ENCODE assay signal across 20 cellular contexts in the genomic region with DNA sequence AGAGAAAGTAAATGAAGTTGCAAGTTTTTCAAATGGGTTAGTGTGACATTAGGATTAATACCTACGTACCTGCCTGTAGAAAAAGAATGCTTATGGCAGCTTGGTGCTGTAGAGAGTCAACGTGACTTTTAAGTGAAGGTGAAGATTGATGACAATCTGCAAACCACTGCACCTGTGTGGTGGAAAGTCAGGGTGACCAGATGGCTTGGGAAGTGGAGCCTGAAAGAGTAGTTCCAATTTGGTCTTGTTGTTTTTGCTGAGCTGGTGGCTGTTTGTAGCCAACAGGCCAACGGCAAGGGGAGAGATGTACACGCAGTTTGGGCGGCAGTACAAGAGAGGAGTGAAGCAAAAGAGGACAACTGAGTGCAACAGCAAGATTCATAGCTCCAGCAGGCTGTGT.
"Had no signal": no experiment of that assay in that cellular context is flagged by ENCODE, and none has a peak within 500 bp of the region (broad histone marks: within the 10 kb centered on the region; RNA-seq: fewer than 3 reads in every experiment).

No MANE protein-coding gene starts in this region.

- H3K4me1 ChIP-seq: right lobe of liver, testis had no signal

- ATAC-seq: heart left ventricle; psoas muscle; right lobe of liver; stimulated activated memory B cell treated with anti-CD40 and anti-IgM and Interleukin-4, amounts not matched to agents 10 μg/mL and 1 μg/mL and 100 μg/mL, for 72 hours; stimulated activated naive CD8-positive, alpha-beta T cell treated with anti-CD3 and anti-CD28 coated beads, Interleukin-15, amount 100 ng/mL, for 72 hours had no signal

- H3K27ac ChIP-seq: dorsolateral prefrontal cortex, heart left ventricle, psoas muscle, right lobe of liver, spleen, testis, tibial nerve had no signal

- H3K27me3 Mint-ChIP-seq: naive B cell; stimulated activated memory B cell treated with anti-CD40 and anti-IgM and Interleukin-4, amounts not matched to agents 10 μg/mL and 1 μg/mL and 100 μg/mL, for 72 hours; stimulated activated naive CD8-positive, alpha-beta T cell treated with anti-CD3 and anti-CD28 coated beads, Interleukin-15, amount 100 ng/mL, for 72 hours had no signal

- H3K27me3 ChIP-seq: dorsolateral prefrontal cortex, heart left ventricle, right lobe of liver, spleen, testis, tibial nerve had no signal

- H3K4me3 ChIP-seq: dorsolateral prefrontal cortex, heart left ventricle, psoas muscle, right lobe of liver, spleen, testis, tibial nerve had no signal

- H3K9me3 Mint-ChIP-seq: naive B cell; nephron; stimulated activated memory B cell treated with anti-CD40 and anti-IgM and Interleukin-4, amounts not matched to agents 10 μg/mL and 1 μg/mL and 100 μg/mL, for 72 hours; stimulated activated naive CD8-positive, alpha-beta T cell treated with anti-CD3 and anti-CD28 coated beads, Interleukin-15, amount 100 ng/mL, for 72 hours had no signal

- H3K4me3 Mint-ChIP-seq: nephron; stimulated activated memory B cell treated with anti-CD40 and anti-IgM and Interleukin-4, amounts not matched to agents 10 μg/mL and 1 μg/mL and 100 μg/mL, for 72 hours; stimulated activated naive CD8-positive, alpha-beta T cell treated with anti-CD3 and anti-CD28 coated beads, Interleukin-15, amount 100 ng/mL, for 72 hours had no signal

- H3K36me3 Mint-ChIP-seq: naive B cell had no signal

- DNase-seq: cortex of kidney; dorsolateral prefrontal cortex; effector CD8-positive, alpha-beta T cell; heart left ventricle; hippocampal formation; kidney glomerular epithelial cell; mesendoderm; naive B cell; psoas muscle; retina; right lobe of liver; spleen; stimulated activated CD4-positive, alpha-beta T cell treated with anti-CD3 and anti-CD28 coated beads, Interleukin-15, amount 100 ng/mL, for 24 hours; stimulated activated CD4-positive, alpha-beta T cell treated with anti-CD3 and anti-CD28 coated beads, Interleukin-1b, Interleukin-23, amount 100 ng/mL, for 48 hours; stimulated activated CD4-positive, alpha-beta T cell treated with anti-CD3 and anti-CD28 coated beads, Interleukin-4, amount 100 ng/mL, for 24 hours; stimulated activated naive CD8-positive, alpha-beta T cell treated with anti-CD3 and anti-CD28 coated beads, Interleukin-15, amount 100 ng/mL, for 72 hours; testis had no signal

- H3K27ac Mint-ChIP-seq: nephron; stimulated activated memory B cell treated with anti-CD40 and anti-IgM and Interleukin-4, amounts not matched to agents 10 μg/mL and 1 μg/mL and 100 μg/mL, for 72 hours had no signal

- H3K9me3 ChIP-seq: heart left ventricle, psoas muscle, right lobe of liver, spleen, testis, tibial nerve had no signal

- H3K36me3 ChIP-seq: right lobe of liver had no signal
